19 cellular contexts compared by ENCODE assay signal in the genomic region with DNA sequence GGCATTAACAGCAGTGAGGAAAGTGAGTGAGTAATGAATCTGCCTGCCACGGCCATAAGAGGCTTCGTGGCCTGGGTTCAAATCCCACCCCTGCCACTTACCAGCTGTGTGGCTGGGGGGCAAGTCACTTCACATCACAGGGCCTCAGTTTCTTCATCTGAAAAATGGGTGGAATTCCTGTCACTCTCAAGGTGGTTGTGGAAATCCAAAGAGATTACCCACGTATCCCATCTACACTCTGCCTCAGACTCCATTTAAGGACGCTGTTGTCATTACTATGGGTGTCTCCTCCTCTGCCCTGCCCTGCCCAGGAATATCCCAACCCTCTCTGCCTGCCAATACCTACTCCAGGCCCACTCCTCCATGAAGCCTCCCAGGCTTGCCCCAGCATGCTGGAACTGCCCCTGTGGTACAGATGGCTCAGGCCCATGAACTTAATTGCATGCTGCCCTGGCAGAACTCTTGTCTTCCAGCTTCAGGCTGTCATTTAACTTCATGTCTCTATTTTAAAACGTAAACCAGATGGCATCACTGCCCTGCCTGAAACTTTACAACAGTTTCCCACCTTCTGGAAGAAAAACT. TPM values are rescaled to one million over a fixed set of nuclear protein-coding genes. Genes with fewer than 3 reads are reported as not detected.
A peak's percentile ranks its signal among the peaks of the same experiment; 100 is the strongest.
DNase-seq lines count a peak whose midpoint lies in the region; ATAC-seq and TF ChIP-seq lines count a peak whose summit lies in the region.
"Had no signal": no experiment of that assay in that cellular context is flagged by ENCODE, and none has a peak within 500 bp of the region (broad histone marks: within the 10 kb centered on the region; RNA-seq: fewer than 3 reads in every experiment).

No MANE protein-coding gene starts in this region.

- H3K9me3 Mint-ChIP-seq in Calu3 (ENCODE audit: low read depth, unreplicated experiment), result no peaks in the 10 kb centered on the region
- no peaks in the 10 kb centered on the region for H3K9me3 Mint-ChIP-seq in T-cell
- no peaks in the 10 kb centered on the region for H3K9me3 Mint-ChIP-seq in naive thymus-derived CD8-positive, alpha-beta T cell
- H3K9me3 Mint-ChIP-seq: stimulated activated naive CD8-positive, alpha-beta T cell treated with anti-CD3 and anti-CD28 coated beads, Interleukin-15, amount 100 ng/mL, for 72 hours had no signal

- H3K4me3 Mint-ChIP-seq in Calu3 (ENCODE audit: low read depth, unreplicated experiment), result peak overlapping the region; percentile 32
- H3K4me3 Mint-ChIP-seq in T-cell, result no peak overlapping the region
- no peak overlapping the region for H3K4me3 Mint-ChIP-seq in naive thymus-derived CD8-positive, alpha-beta T cell
- H3K4me3 Mint-ChIP-seq: activated CD4-positive, alpha-beta T cell treated with anti-CD3 and anti-CD28 coated beads for 36 hours; stimulated activated naive CD8-positive, alpha-beta T cell treated with anti-CD3 and anti-CD28 coated beads, Interleukin-15, amount 100 ng/mL, for 72 hours had no signal

- TF ChIP-seq CTCF in Calu3 (IDR thresholded peaks at IDR 0.05; ENCODE audit: unreplicated experiment), result no peak

- CTCF ChIA-PET in Calu3 (lab: Charles Lee) (no interaction called here), T-cell (lab: Charles Lee) (interaction anchor here (0.5 to 0.8 kb wide), 2 partner anchors 14 to 49 kb away, joined by 3 read pairs; no protein-coding TSS in a partner anchor)

- DNase-seq in Calu3 (no peak), T-cell (no peak)
- DNase-seq in naive thymus-derived CD8-positive, alpha-beta T cell, result no peak
- DNase-seq: activated CD4-positive, alpha-beta T cell treated with anti-CD3 and anti-CD28 coated beads for 36 hours; Caco-2; foreskin melanocyte; hippocampal formation; islet precursor cell; Kasumi-1; NCI-H1092 treated with DMSO at 0.1 percent for 48 hours; NCI-H524; small intestine; stimulated activated CD4-positive, alpha-beta T cell treated with anti-CD3 and anti-CD28 coated beads, Interleukin-2, amount 100 ng/mL, for 48 hours; stimulated activated naive CD8-positive, alpha-beta T cell treated with anti-CD3 and anti-CD28 coated beads, Interleukin-15, amount 100 ng/mL, for 72 hours; transverse colon had no signal

- intact Hi-C loops in Calu3 (cut with micrococcal nuclease; ENCODE audit: unreplicated experiment), result no loop called here

- POLR2A ChIA-PET in T-cell (lab: Charles Lee), result no interaction called here
- POLR2A ChIA-PET in naive thymus-derived CD8-positive, alpha-beta T cell (lab: Charles Lee), result interaction anchor here (0.7 kb wide), 1 partner anchor 12 kb away, joined by 4 read pairs; no protein-coding TSS in a partner anchor

- BruUV-seq in Calu3 (replicated peaks; lab: Mats Ljungman, UMichigan), result no TSS peak

- no peaks in the 10 kb centered on the region for H3K27me3 Mint-ChIP-seq in Calu3 (ENCODE audit: unreplicated experiment)
- H3K27me3 Mint-ChIP-seq in T-cell, result no peaks in the 10 kb centered on the region
- H3K27me3 Mint-ChIP-seq in naive thymus-derived CD8-positive, alpha-beta T cell, result no peaks in the 10 kb centered on the region
- H3K27me3 Mint-ChIP-seq: activated CD4-positive, alpha-beta T cell treated with anti-CD3 and anti-CD28 coated beads for 36 hours had no signal

- ATAC-seq in T-cell (replicated peaks in 1 of 4), result no peak
- ATAC-seq in naive thymus-derived CD8-positive, alpha-beta T cell, result no peak
- ATAC-seq in HG03039 (IDR thresholded peaks at IDR 0.05; ENCODE audit: unreplicated experiment), result no peak
- ATAC-seq in GM21737 (IDR thresholded peaks at IDR 0.05; ENCODE audit: unreplicated experiment), result no peak
- ATAC-seq in HG03460 (IDR thresholded peaks at IDR 0.05; ENCODE audit: unreplicated experiment), result no peak
- ATAC-seq: activated CD4-positive, alpha-beta T cell treated with anti-CD3 and anti-CD28 coated beads for 36 hours; stimulated activated naive CD8-positive, alpha-beta T cell treated with anti-CD3 and anti-CD28 coated beads, Interleukin-15, amount 100 ng/mL, for 72 hours had no signal

- H3K4me1 Mint-ChIP-seq in Calu3 (ENCODE audit: low read depth, unreplicated experiment) (peaks cover 18% of the 10 kb centered on the region), T-cell (peaks cover 21 to 30% (median 23%) of the 10 kb centered on the region in 3 donors)
- peaks cover 13 to 34% (median 25%) of the 10 kb centered on the region in 4 donors for H3K4me1 Mint-ChIP-seq in naive thymus-derived CD8-positive, alpha-beta T cell

- H3K36me3 Mint-ChIP-seq in Calu3 (ENCODE audit: insufficient read depth, unreplicated experiment), result peaks cover 83% of the 10 kb centered on the region
- H3K36me3 Mint-ChIP-seq in T-cell, result peaks cover 21% of the 10 kb centered on the region
- H3K36me3 Mint-ChIP-seq in naive thymus-derived CD8-positive, alpha-beta T cell, result peaks cover 0 to 32% (median 9%) of the 10 kb centered on the region in 3 donors

- H3K27ac Mint-ChIP-seq in Calu3 (ENCODE audit: unreplicated experiment) (no peak overlapping the region), T-cell (peak overlapping the region; percentile 74 to 80)
- peak overlapping the region in 9 of 10 donors; percentile 16 to 90 (median 55) for H3K27ac Mint-ChIP-seq in naive thymus-derived CD8-positive, alpha-beta T cell
- H3K27ac Mint-ChIP-seq: activated CD4-positive, alpha-beta T cell treated with anti-CD3 and anti-CD28 coated beads for 36 hours; stimulated activated naive CD8-positive, alpha-beta T cell treated with anti-CD3 and anti-CD28 coated beads, Interleukin-15, amount 100 ng/mL, for 72 hours had no signal

RNA-seq across cellular contexts. Expression of a gene that starts 3.1 kb away (rescaled TPM):
- total RNA-seq in Calu3 (2022) (134 and 139 TPM in 2 replicates), T-cell (10 to 100 TPM; 27.5 to 44.4 (median 35.4) TPM)
- total RNA-seq in naive thymus-derived CD8-positive, alpha-beta T cell, result 10 to 100 TPM; 19.9 to 23.0 TPM
- 10 to 100 TPM; 32.2 to 35.0 (median 33.5) TPM for polyA plus RNA-seq in naive thymus-derived CD8-positive, alpha-beta T cell

RNA-seq across cellular contexts. Expression of a gene that starts 17.7 kb away (rescaled TPM):
- total RNA-seq in Calu3 (2022) (1.2 and 1.3 TPM in 2 replicates), T-cell (under 1 TPM in 2 of 5 donors, not detected in 3; 0.23 to 0.25 TPM)
- not detected for total RNA-seq in naive thymus-derived CD8-positive, alpha-beta T cell
- not detected for polyA plus RNA-seq in naive thymus-derived CD8-positive, alpha-beta T cell
- total RNA-seq: HT-29 had no signal

RNA-seq across cellular contexts. Expression of a gene that starts 25.4 kb away (rescaled TPM):
- 159 and 161 TPM in 2 replicates for total RNA-seq in Calu3 (2022)
- total RNA-seq in T-cell, result 100 to 1,000 TPM; 158 to 575 (median 165) TPM
- 100 to 1,000 TPM; 165 to 171 TPM for total RNA-seq in naive thymus-derived CD8-positive, alpha-beta T cell
- 100 to 1,000 TPM; 205 to 348 (median 344) TPM for polyA plus RNA-seq in naive thymus-derived CD8-positive, alpha-beta T cell

RNA-seq across cellular contexts. Expression of a gene that starts 36.5 kb away (rescaled TPM):
- total RNA-seq in Calu3 (2022), result 136 and 162 TPM in 2 replicates
- 100 to 1,000 TPM; 137 to 207 (median 171) TPM for total RNA-seq in T-cell
- 100 to 1,000 TPM; 179 to 182 TPM for total RNA-seq in naive thymus-derived CD8-positive, alpha-beta T cell
- 100 to 1,000 TPM; 193 to 300 (median 261) TPM for polyA plus RNA-seq in naive thymus-derived CD8-positive, alpha-beta T cell

RNA-seq across cellular contexts. Expression of a gene that starts 59.7 kb away (rescaled TPM):
- total RNA-seq in Calu3 (2022) (138 and 139 TPM in 2 replicates), T-cell (100 to 1,000 TPM; 170 to 272 (median 224) TPM)
- 100 to 1,000 TPM; 188 to 200 TPM for total RNA-seq in naive thymus-derived CD8-positive, alpha-beta T cell
- polyA plus RNA-seq in naive thymus-derived CD8-positive, alpha-beta T cell, result 10 to 100 TPM; 45.5 to 96.6 (median 56.8) TPM
